In the genomic region with DNA sequence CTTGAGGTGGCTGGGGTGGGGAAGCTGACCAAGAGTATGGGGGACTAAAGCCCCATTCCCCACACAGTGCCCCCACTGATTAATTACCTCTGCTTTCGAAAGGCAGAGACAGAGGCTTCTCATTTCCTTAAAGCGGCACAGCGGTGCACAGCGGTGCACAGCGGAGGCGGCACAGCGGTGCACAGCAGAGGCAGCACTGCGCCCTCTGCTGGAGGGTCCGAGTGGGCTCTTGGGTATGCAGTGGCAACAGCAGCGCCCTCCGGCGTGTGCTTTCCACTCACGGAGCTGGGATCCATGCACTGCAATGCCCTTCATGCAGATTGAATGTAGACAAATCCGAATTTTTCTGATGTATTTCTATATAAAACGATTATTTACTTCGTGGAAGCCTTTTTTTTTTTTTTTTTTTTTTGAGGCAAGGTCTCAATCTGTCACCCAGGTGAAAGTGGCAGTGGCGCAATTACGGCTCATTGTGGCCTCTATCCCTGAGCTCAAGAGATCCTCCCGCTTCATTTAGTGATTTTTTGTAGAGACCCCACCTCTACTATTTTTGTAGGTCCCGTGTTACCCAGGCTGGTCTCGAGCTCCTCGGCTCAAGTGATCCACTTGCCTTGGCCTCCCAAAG, we compare ENCODE assay signal across 8 cellular contexts. TPM values are rescaled to one million over a fixed set of nuclear protein-coding genes. Genes with fewer than 3 reads are reported as not detected.
DNase-seq lines count a peak whose midpoint lies in the region; ATAC-seq and TF ChIP-seq lines count a peak whose summit lies in the region.

No MANE protein-coding gene starts in this region.

- peak overlapping the region in 1 of 2 experiments; percentile 28; a peak in 1 of 4 replicates for H3K4me3 ChIP-seq in HCT116 (replicated peaks in 1 of 2; ENCODE audit: low read depth in 1 of 2, low read length in 2 of 2)

- intact Hi-C loops in HCT116 (cut with micrococcal nuclease) = loop anchor here (2.0 kb wide), 1 partner anchor 69 kb away; no protein-coding TSS in a partner anchor

- peak; percentile 51; the same call in 1 of the 2 replicates for TF ChIP-seq RAD21 in HCT116 (IDR thresholded peaks at IDR 0.05; ENCODE audit: low read depth)

- in situ Hi-C loops in GM13976 (cut with MboI; ENCODE audit: low sequenced_read_pairs, unreplicated experiment) = no loop called here

- no peaks in the 10 kb centered on the region for H3K79me2 ChIP-seq in HCT116 (ENCODE audit: insufficient read depth, low read length)

- peak overlapping the region; percentile 94 for H2AFZ ChIP-seq in HCT116 (ENCODE audit: low read depth, low read length, poor library complexity, severe bottlenecking)

- BruUV-seq in HCT116 (replicated peaks; lab: Mats Ljungman, UMichigan) = no TSS peak

- no peaks in the 10 kb centered on the region for H3K9me2 ChIP-seq in HCT116 (ENCODE audit: insufficient read depth)

- TF ChIP-seq POLR2A in HCT116 (IDR thresholded peaks at IDR 0.05; ENCODE audit: borderline replicate concordance, extremely low read depth, insufficient read depth, insufficient read length) = no peak

- peak overlapping the region; percentile 62 for H3K4me2 ChIP-seq in HCT116 (ENCODE audit: low read length)

- peaks cover 0 to 3% of the 10 kb centered on the region in 2 experiments; a peak in 1 of 4 replicates for H3K4me1 ChIP-seq in HCT116 (ENCODE audit: control insufficient read depth in 1 of 2, insufficient read depth in 2 of 2, low read length in 2 of 2)

- no peak overlapping the region for H3K9ac ChIP-seq in HCT116 (ENCODE audit: low read length)

- DNase-seq in GM13976 (ENCODE audit: low spot score) (peak; percentile 70), HCT116 (ENCODE audit: low read depth, low spot score) (peak; percentile 44), MV-4-11 (lab: John Stamatoyannopoulos, UW) (peak; percentile 81), fibroblast of gingiva (ENCODE audit: low read depth) (peak; percentile 11), pons (ENCODE audit: low spot score) (peak; percentile 4), NCI-H1436 treated with DMSO at 0.1 percent for 48 hours (lab: John Stamatoyannopoulos, UW) (no peak), OCI-M2 (lab: John Stamatoyannopoulos, UW; ENCODE audit: unreplicated experiment) (no peak)
- DNase-seq in activated CD8-positive, alpha-beta memory T cell treated with anti-CD3 and anti-CD28 coated beads, Interleukin-2, amount 50 U/mL, for 48 hours = peak; percentile 81

- peak; percentile 99 for ATAC-seq in HCT116

- POLR2A ChIA-PET in HCT116 (lab: Charles Lee) = no interaction called here

- H4K20me1 ChIP-seq in HCT116 (ENCODE audit: insufficient read depth) = no peaks in the 10 kb centered on the region

- H3K27ac ChIP-seq in HCT116 (ENCODE audit: low read depth, low read length) = no peak overlapping the region

- no peaks in the 10 kb centered on the region for H3K27me3 ChIP-seq in HCT116 (ENCODE audit: insufficient read depth, low read length)

- no peaks in the 10 kb centered on the region for H3K36me3 ChIP-seq in HCT116 (ENCODE audit: control insufficient read depth in 1 of 2, insufficient read depth in 2 of 2, low read length in 2 of 2)

- peak; percentile 94 for TF ChIP-seq CTCF in GM13976 (IDR thresholded peaks at IDR 0.05; ENCODE audit: borderline replicate concordance, control extremely low read depth, extremely low read depth, insufficient read depth, missing control alignments)
- peak; percentile 76 to 98 (median 79) for TF ChIP-seq CTCF in HCT116 (IDR thresholded peaks at IDR 0.05 in 2 of 3, conservative IDR thresholded peaks at IDR 0.05 in 1 of 3; ENCODE audit: borderline replicate concordance in 1 of 3, insufficient read depth in 1 of 3, low read depth in 2 of 3, low read length in 2 of 3)

- H3K9me3 ChIP-seq in HCT116 (ENCODE audit: control insufficient read depth in 1 of 2, insufficient read depth in 1 of 2, low read depth in 1 of 2, low read length in 2 of 2) = no peaks in the 10 kb centered on the region

- CTCF ChIA-PET in HCT116 (lab: Charles Lee) = interaction anchor here (0.6 to 2.5 kb wide), 11 partner anchors 9 to 1694 kb away, joined by 3 to 16 read pairs (median 3); partner anchors contain the start of gene PRPS2

- RAD21 ChIA-PET in HCT116 (lab: Charles Lee; ENCODE audit: low non-redundant PET in 1 of 2, low total read pairs in 2 of 2, uncharacterized antibody in 2 of 2, unreplicated experiment in 2 of 2) = interaction anchor here in 1 of 2 experiments (0.6 to 1.3 kb wide), 2 partner anchors 19 to 129 kb away, joined by 3 read pairs; partner anchors contain the start of gene PRPS2

TF ChIP-seq in HCT116, 20 proteins besides CTCF, POLR2A, EP300 and RAD21:
- TF ChIP-seq EGR1 (IDR thresholded peaks at IDR 0.05; ENCODE audit: low read depth) = peak; percentile 56; the same call in 1 of the 2 replicates
- no peak for TF ChIP-seq SRF (IDR thresholded peaks at IDR 0.05; ENCODE audit: low read depth)
TF ChIP-seq in HCT116: peak in this region for 1.

RNA-seq across cellular contexts. Expression of gene PRPS2, which starts 19.7 kb away (rescaled TPM):
- 79.5 TPM for total RNA-seq in HCT116 (2021; ENCODE audit: unreplicated experiment)
- 71.2 TPM in 2 replicates for polyA plus RNA-seq in HCT116 (2012)

Comparison
In these comparisons a context has a peak if more than half of its experiments do, and no peak if none do; other contexts are left out.
1. DNase-seq: peak in GM13976 (single experiment), HCT116 (single experiment), MV-4-11 (single experiment), activated CD8-positive, alpha-beta memory T cell treated with anti-CD3 and anti-CD28 coated beads, Interleukin-2, amount 50 U/mL, for 48 hours (single experiment), fibroblast of gingiva (single experiment) and pons (single experiment); none in NCI-H1436 treated with DMSO at 0.1 percent for 48 hours (single experiment) and OCI-M2 (single experiment).